23 cellular contexts compared by ENCODE assay signal in genomic region chr12:45580570-45580969, GRCh38.
"Had no signal": no experiment of that assay in that cellular context is flagged by ENCODE, and none has a peak within 500 bp of the region (broad histone marks: within the 10 kb centered on the region; RNA-seq: fewer than 3 reads in every experiment).

No MANE protein-coding gene starts in this region.

- H3K9me3 Mint-ChIP-seq: type B pancreatic cell had no signal

- H3K4me3 ChIP-seq: left ventricle myocardium inferior, lung, ovary, right atrium auricular region, right lobe of liver, smooth muscle cell, tibial nerve, uterus had no signal

- H3K36me3 ChIP-seq: left ventricle myocardium inferior, ovary, right atrium auricular region, right lobe of liver, tibial nerve, uterus had no signal

- DNase-seq: islet precursor cell; left ventricle myocardium inferior; mesendoderm; naive B cell; natural killer cell; ovary; right lobe of liver; stimulated activated CD4-positive, alpha-beta T cell treated with anti-CD3 and anti-CD28 coated beads, Interleukin-1b, Interleukin-23, amount 100 ng/mL, for 48 hours; stimulated activated CD4-positive, alpha-beta T cell treated with anti-CD3 and anti-CD28 coated beads, Interleukin-2, amount 100 ng/mL, for 48 hours; stimulated activated CD4-positive, alpha-beta T cell treated with anti-CD3 and anti-CD28 coated beads, Interleukin-4, amount 100 ng/mL, for 4 hours; stimulated activated CD8-positive, alpha-beta memory T cell treated with anti-CD3 and anti-CD28 coated beads, Interleukin-4, amount 100 ng/mL, for 48 hours; stimulated activated naive CD4-positive, alpha-beta T cell treated with Interleukin-2 at 50 U/mL for 16 hours; stimulated activated naive CD8-positive, alpha-beta T cell treated with anti-CD3 and anti-CD28 coated beads, Interleukin-15, amount 100 ng/mL, for 72 hours; substantia nigra; uterus had no signal

- H3K27ac Mint-ChIP-seq: mesothelial cell of epicardium; natural killer cell; progenitor cell of endocrine pancreas; stimulated activated memory B cell treated with anti-CD40 and anti-IgM and Interleukin-4, amounts not matched to agents 10 μg/mL and 1 μg/mL and 100 μg/mL, for 72 hours; stimulated activated naive CD8-positive, alpha-beta T cell treated with anti-CD3 and anti-CD28 coated beads, Interleukin-15, amount 100 ng/mL, for 72 hours; type B pancreatic cell had no signal

- H3K36me3 Mint-ChIP-seq: mesothelial cell of epicardium; natural killer cell; stimulated activated memory B cell treated with anti-CD40 and anti-IgM and Interleukin-4, amounts not matched to agents 10 μg/mL and 1 μg/mL and 100 μg/mL, for 72 hours; type B pancreatic cell had no signal

- H3K27ac ChIP-seq: left ventricle myocardium inferior, ovary, right atrium auricular region, right lobe of liver, tibial nerve, uterus had no signal

- H3K27me3 Mint-ChIP-seq: stimulated activated memory B cell treated with anti-CD40 and anti-IgM and Interleukin-4, amounts not matched to agents 10 μg/mL and 1 μg/mL and 100 μg/mL, for 72 hours; stimulated activated naive CD8-positive, alpha-beta T cell treated with anti-CD3 and anti-CD28 coated beads, Interleukin-15, amount 100 ng/mL, for 72 hours; type B pancreatic cell had no signal

- H3K4me3 Mint-ChIP-seq: mesothelial cell of epicardium; naive B cell; natural killer cell; stimulated activated memory B cell treated with anti-CD40 and anti-IgM and Interleukin-4, amounts not matched to agents 10 μg/mL and 1 μg/mL and 100 μg/mL, for 72 hours; stimulated activated naive CD8-positive, alpha-beta T cell treated with anti-CD3 and anti-CD28 coated beads, Interleukin-15, amount 100 ng/mL, for 72 hours; type B pancreatic cell had no signal

- H3K9me3 ChIP-seq: left ventricle myocardium inferior, ovary, right atrium auricular region, right lobe of liver, uterus had no signal

- H3K27me3 ChIP-seq: ovary, right atrium auricular region, right lobe of liver, tibial nerve, uterus had no signal
